In genomic region chr11:126544311-126545056, GRCh38 we compare ENCODE assay signal across 1 cellular context.
TF ChIP-seq lines count a peak whose summit lies in the region.

No MANE protein-coding gene starts in this region.

TF ChIP-seq in GM23338, 12 proteins besides CTCF, POLR2A, EP300 and RAD21 (continued from another document):
- TF ChIP-seq REST (IDR thresholded peaks at IDR 0.05; ENCODE audit: unreplicated experiment), result peak; percentile 77
- TF ChIP-seq ZNF462 (CRISPR knock-in tag; IDR thresholded peaks at IDR 0.05), result no peak
